ENCODE assay signal across 1 cellular context in the genomic region with DNA sequence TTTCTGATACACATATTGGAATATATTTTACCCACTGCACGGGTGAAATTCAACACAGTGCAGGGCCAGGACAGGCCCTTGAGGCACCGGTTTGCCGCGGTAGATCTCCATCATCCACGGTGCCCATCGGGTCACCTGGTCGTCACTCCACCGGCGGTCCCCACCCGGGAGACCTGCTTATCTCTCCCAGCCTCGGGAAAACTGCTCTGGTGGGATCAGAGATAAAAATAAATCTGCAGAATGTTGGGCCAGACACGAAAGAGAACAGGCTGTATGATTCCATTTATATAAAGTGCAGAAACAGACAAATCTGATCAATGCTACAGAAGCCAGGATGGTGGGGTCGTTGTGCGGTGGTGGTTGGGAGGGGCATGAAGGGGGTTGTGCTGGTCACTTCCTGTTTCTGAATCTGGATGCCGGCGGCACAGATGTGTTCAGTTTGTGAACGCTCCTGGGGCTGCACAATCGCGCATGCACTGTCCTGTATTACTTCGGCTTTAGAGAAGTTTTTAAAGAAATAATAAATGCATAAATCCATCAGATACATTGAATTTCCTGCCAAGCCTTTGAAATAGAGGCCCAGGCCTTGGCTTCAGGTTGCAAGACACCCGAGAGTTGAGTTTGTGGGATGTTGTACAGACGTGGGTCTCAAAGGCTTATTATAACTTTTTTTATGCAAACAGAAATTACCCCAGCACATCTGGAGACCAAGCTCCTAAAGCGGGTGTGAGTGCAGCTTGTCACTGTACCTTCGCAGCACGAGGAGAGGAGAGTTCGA.
TF ChIP-seq lines count a peak whose summit lies in the region.

No MANE protein-coding gene starts in this region.

TF ChIP-seq in GM23338, 12 proteins besides CTCF, POLR2A, EP300 and RAD21:
- no peak for TF ChIP-seq REST (IDR thresholded peaks at IDR 0.05; ENCODE audit: unreplicated experiment)
- TF ChIP-seq ZNF114 (CRISPR knock-in tag; IDR thresholded peaks at IDR 0.05) = no peak
- TF ChIP-seq JUNB (IDR thresholded peaks at IDR 0.05; ENCODE audit: unreplicated experiment) = no peak
- no peak for TF ChIP-seq EZH2phosphoT487 (IDR thresholded peaks at IDR 0.05; ENCODE audit: unreplicated experiment)
- TF ChIP-seq STAT1 (IDR thresholded peaks at IDR 0.05; ENCODE audit: unreplicated experiment) = no peak
- TF ChIP-seq EZH2 (IDR thresholded peaks at IDR 0.05; ENCODE audit: low read depth, unreplicated experiment) = no peak
- TF ChIP-seq, protein P1, sequence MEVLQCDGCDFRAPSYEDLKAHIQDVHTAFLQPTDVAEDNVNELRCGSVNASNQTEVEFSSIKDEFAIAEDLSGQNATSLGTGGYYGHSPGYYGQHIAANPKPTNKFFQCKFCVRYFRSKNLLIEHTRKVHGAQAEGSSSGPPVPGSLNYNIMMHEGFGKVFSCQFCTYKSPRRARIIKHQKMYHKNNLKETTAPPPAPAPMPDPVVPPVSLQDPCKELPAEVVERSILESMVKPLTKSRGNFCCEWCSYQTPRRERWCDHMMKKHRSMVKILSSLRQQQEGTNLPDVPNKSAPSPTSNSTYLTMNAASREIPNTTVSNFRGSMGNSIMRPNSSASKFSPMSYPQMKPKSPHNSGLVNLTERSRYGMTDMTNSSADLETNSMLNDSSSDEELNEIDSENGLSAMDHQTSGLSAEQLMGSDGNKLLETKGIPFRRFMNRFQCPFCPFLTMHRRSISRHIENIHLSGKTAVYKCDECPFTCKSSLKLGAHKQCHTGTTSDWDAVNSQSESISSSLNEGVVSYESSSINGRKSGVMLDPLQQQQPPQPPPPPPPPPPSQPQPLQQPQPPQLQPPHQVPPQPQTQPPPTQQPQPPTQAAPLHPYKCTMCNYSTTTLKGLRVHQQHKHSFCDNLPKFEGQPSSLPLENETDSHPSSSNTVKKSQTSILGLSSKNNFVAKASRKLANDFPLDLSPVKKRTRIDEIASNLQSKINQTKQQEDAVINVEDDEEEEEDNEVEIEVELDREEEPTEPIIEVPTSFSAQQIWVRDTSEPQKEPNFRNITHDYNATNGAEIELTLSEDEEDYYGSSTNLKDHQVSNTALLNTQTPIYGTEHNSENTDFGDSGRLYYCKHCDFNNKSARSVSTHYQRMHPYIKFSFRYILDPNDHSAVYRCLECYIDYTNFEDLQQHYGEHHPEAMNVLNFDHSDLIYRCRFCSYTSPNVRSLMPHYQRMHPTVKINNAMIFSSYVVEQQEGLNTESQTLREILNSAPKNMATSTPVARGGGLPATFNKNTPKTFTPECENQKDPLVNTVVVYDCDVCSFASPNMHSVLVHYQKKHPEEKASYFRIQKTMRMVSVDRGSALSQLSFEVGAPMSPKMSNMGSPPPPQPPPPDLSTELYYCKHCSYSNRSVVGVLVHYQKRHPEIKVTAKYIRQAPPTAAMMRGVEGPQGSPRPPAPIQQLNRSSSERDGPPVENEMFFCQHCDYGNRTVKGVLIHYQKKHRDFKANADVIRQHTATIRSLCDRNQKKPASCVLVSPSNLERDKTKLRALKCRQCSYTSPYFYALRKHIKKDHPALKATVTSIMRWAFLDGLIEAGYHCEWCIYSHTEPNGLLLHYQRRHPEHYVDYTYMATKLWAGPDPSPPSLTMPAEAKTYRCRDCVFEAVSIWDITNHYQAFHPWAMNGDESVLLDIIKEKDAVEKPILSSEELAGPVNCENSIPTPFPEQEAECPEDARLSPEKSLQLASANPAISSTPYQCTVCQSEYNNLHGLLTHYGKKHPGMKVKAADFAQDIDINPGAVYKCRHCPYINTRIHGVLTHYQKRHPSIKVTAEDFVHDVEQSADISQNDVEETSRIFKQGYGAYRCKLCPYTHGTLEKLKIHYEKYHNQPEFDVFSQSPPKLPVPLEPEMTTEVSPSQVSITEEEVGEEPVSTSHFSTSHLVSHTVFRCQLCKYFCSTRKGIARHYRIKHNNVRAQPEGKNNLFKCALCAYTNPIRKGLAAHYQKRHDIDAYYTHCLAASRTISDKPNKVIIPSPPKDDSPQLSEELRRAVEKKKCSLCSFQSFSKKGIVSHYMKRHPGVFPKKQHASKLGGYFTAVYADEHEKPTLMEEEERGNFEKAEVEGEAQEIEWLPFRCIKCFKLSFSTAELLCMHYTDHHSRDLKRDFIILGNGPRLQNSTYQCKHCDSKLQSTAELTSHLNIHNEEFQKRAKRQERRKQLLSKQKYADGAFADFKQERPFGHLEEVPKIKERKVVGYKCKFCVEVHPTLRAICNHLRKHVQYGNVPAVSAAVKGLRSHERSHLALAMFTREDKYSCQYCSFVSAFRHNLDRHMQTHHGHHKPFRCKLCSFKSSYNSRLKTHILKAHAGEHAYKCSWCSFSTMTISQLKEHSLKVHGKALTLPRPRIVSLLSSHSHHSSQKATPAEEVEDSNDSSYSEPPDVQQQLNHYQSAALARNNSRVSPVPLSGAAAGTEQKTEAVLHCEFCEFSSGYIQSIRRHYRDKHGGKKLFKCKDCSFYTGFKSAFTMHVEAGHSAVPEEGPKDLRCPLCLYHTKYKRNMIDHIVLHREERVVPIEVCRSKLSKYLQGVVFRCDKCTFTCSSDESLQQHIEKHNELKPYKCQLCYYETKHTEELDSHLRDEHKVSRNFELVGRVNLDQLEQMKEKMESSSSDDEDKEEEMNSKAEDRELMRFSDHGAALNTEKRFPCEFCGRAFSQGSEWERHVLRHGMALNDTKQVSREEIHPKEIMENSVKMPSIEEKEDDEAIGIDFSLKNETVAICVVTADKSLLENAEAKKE (CRISPR knock-in tag; IDR thresholded peaks at IDR 0.05) = no peak
- no peak for TF ChIP-seq NANOG (IDR thresholded peaks at IDR 0.05; ENCODE audit: borderline replicate concordance)
- TF ChIP-seq, protein P2, sequence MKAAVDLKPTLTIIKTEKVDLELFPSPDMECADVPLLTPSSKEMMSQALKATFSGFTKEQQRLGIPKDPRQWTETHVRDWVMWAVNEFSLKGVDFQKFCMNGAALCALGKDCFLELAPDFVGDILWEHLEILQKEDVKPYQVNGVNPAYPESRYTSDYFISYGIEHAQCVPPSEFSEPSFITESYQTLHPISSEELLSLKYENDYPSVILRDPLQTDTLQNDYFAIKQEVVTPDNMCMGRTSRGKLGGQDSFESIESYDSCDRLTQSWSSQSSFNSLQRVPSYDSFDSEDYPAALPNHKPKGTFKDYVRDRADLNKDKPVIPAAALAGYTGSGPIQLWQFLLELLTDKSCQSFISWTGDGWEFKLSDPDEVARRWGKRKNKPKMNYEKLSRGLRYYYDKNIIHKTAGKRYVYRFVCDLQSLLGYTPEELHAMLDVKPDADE (IDR thresholded peaks at IDR 0.05) = no peak
- no peak for TF ChIP-seq ZNF331 (CRISPR knock-in tag; IDR thresholded peaks at IDR 0.05; ENCODE audit: low read depth)
- no peak for TF ChIP-seq POLR2AphosphoS5 (IDR thresholded peaks at IDR 0.05; ENCODE audit: low read depth)
- no peak for TF ChIP-seq CREB1 (CRISPR knock-in tag; IDR thresholded peaks at IDR 0.05; ENCODE audit: low read depth)
